ENCODE assay signal across 8 cellular contexts in the genomic region with DNA sequence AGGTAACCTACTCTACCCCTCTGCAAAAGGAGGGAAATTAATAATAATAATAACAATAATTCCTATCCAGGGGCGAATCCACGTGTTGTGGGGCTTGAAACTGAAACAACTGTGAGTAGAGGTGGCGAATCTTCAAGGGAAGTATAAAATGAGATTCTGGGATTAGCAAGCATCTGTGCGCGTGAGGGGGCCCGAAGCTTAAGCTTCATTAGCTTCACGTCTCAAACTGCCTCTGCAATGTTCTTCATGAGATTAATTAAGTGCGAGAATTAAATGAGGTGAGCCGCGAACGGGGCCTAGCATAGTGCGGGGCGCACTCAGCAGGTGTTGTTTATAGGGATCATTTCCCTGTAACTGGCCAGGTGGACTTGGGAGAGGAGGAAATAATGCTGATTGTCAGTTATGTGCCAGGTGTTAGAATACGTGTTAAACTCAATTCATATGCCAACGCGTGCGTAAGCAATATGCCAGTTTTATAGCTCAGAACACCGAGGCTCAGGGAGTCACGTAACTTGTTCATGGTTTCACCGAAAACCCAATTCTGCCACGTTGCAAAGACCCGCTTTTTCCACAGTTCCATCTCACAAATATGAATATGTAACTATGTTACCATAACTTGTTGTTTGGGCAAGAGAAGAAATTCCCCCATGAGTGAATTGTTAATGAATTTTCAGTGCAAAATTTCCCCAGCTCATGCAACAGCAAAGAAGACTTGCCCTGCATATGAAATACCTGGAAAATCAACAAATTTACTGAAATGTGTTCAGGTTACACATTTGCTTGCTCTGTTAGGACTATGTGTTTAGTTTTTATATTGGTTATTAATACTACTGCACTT. TPM values are rescaled to one million over a fixed set of nuclear protein-coding genes. Genes with fewer than 3 reads are reported as not detected.
DNase-seq lines count a peak whose midpoint lies in the region; ATAC-seq and TF ChIP-seq lines count a peak whose summit lies in the region.

No MANE protein-coding gene starts in this region.

- H2AK5ac ChIP-seq in H9 (ENCODE audit: insufficient read length, low read length), result no peak overlapping the region

- no peak overlapping the region for H3K9ac ChIP-seq in H9 (ENCODE audit: extremely low read depth, insufficient read length, low read length)

- H3K9me3 ChIP-seq in H9 (ENCODE audit: control insufficient read depth, low read depth, low read length) (no peaks in the 10 kb centered on the region), T-helper 17 cell (ENCODE audit: control insufficient read depth, low read length, poor library complexity, severe bottlenecking) (no peaks in the 10 kb centered on the region), sigmoid colon (no peaks in the 10 kb centered on the region)

- no peak overlapping the region for H3T11ph ChIP-seq in H9 (ENCODE audit: low read length)

- BruUV-seq in Calu3 (replicated peaks; lab: Mats Ljungman, UMichigan), result TSS peak; percentile 41

- H3K56ac ChIP-seq in H9 (ENCODE audit: insufficient read length, low read depth, low read length), result no peak overlapping the region

- no peak overlapping the region for H2BK5ac ChIP-seq in H9 (ENCODE audit: insufficient read length, low read length)

- H3K14ac ChIP-seq in H9 (ENCODE audit: insufficient read depth, low read length), result no peak overlapping the region

- WGBS in H9 (ENCODE audit: extremely low coverage, insufficient read length, low lambda C conversion rate), result no CpG with 5 or more reads among the region's 22 CpGs
- WGBS in sigmoid colon, 2 donors, result 5 to 25% methylated on average over 22 of the region's 22 CpGs

- peaks cover 31% of the 10 kb centered on the region for H3K27me3 ChIP-seq in H9 (ENCODE audit: insufficient read depth, low read length)
- H3K27me3 ChIP-seq in sigmoid colon, result peaks cover 4 to 49% (median 34%) of the 10 kb centered on the region in 3 donors

- H2BK12ac ChIP-seq in H9 (ENCODE audit: insufficient read length, low read depth, low read length), result no peak overlapping the region

- no peak for TF ChIP-seq EP300 in sigmoid colon (IDR thresholded peaks at IDR 0.05)

- H4K5ac ChIP-seq in H9 (ENCODE audit: insufficient read length, low read depth, low read length), result no peak overlapping the region

- peaks cover 14% of the 10 kb centered on the region for H3K23me2 ChIP-seq in H9 (ENCODE audit: insufficient read length, low read depth, low read length, poor library complexity, severe bottlenecking)

- CTCF ChIA-PET in Calu3 (lab: Charles Lee), result no interaction called here

- H2BK120ac ChIP-seq in H9 (ENCODE audit: low read depth, low read length, poor library complexity, severe bottlenecking), result no peak overlapping the region

- H3K4me2 ChIP-seq in H9 (ENCODE audit: insufficient read depth, insufficient read length, low read length), result peak overlapping the region; percentile 81

- H3K79me1 ChIP-seq in H9 (ENCODE audit: insufficient read depth, low read depth, low read length, poor library complexity, severe bottlenecking), result no peaks in the 10 kb centered on the region

- H3K4me3 ChIP-seq in fibroblast of pulmonary artery (replicated peaks; ENCODE audit: low read depth, low read length) (peak overlapping the region; percentile 55), sigmoid colon (peak overlapping the region; percentile 46 to 86 (median 62))

- DNase-seq in Calu3, result no peak
- no peak for DNase-seq in H9
- DNase-seq in T-helper 17 cell, result no peak
- DNase-seq in fibroblast of pulmonary artery (ENCODE audit: low read depth), result no peak
- no peak for DNase-seq in sigmoid colon
- DNase-seq in NCI-H1694 (lab: John Stamatoyannopoulos, UW), result no peak
- no peak for DNase-seq in H4 (ENCODE audit: low spot score)

- TF ChIP-seq POLR2A in sigmoid colon (IDR thresholded peaks at IDR 0.05), result peak in 1 of 2 donors; percentile 64

- H3K27ac ChIP-seq in H9 (ENCODE audit: insufficient read length, low read depth, low read length) (no peak overlapping the region), sigmoid colon (peak overlapping the region in 1 of 4 donors; percentile 67)

- H2BK15ac ChIP-seq in H9 (ENCODE audit: low read depth, low read length), result no peak overlapping the region

- H3K9me3 Mint-ChIP-seq in Calu3 (ENCODE audit: low read depth, unreplicated experiment), result no peaks in the 10 kb centered on the region
- no peaks in the 10 kb centered on the region for H3K9me3 Mint-ChIP-seq in H9

- no peak overlapping the region for H2AFZ ChIP-seq in H9 (ENCODE audit: low read length)

- ATAC-seq in T-helper 17 cell (no peak), HG03571 (IDR thresholded peaks at IDR 0.05; ENCODE audit: unreplicated experiment) (no peak)

- H3K36me3 Mint-ChIP-seq in Calu3 (ENCODE audit: insufficient read depth, unreplicated experiment), result peaks cover 15% of the 10 kb centered on the region
- H3K36me3 Mint-ChIP-seq in H9 (ENCODE audit: insufficient read depth in 1 of 3, low read depth in 3 of 3), result no peaks in the 10 kb centered on the region; a peak in 1 of 7 replicates
- no peaks in the 10 kb centered on the region for H3K36me3 Mint-ChIP-seq in T-helper 17 cell (ENCODE audit: low read depth)

- H3K4me3 Mint-ChIP-seq in Calu3 (ENCODE audit: low read depth, unreplicated experiment), result peak overlapping the region; percentile 82
- H3K4me3 Mint-ChIP-seq in H9, result peak overlapping the region; percentile 63 to 80
- H3K4me3 Mint-ChIP-seq in T-helper 17 cell, result peak overlapping the region; percentile 92

- H3K4me1 Mint-ChIP-seq in Calu3 (ENCODE audit: low read depth, unreplicated experiment) (peaks cover 8% of the 10 kb centered on the region), H9 (peaks cover 31 to 35% of the 10 kb centered on the region in 2 experiments), T-helper 17 cell (peaks cover 22% of the 10 kb centered on the region)

- H2BK20ac ChIP-seq in H9 (ENCODE audit: low read depth, low read length, poor library complexity, severe bottlenecking), result no peak overlapping the region

- intact Hi-C loops in Calu3 (cut with micrococcal nuclease; ENCODE audit: unreplicated experiment), result no loop called here
- intact Hi-C loops in sigmoid colon (cut with DNase I), result no loop called here

- H4K91ac ChIP-seq in H9 (ENCODE audit: insufficient read length, low read depth, low read length), result no peak overlapping the region

- H3K18ac ChIP-seq in H9 (ENCODE audit: insufficient read length, low read depth, low read length), result no peak overlapping the region

- no peaks in the 10 kb centered on the region for H3K79me2 ChIP-seq in H9 (ENCODE audit: insufficient read depth, low read length)

- H3K4me1 ChIP-seq in H9 (ENCODE audit: insufficient read depth, low read length), result peaks cover 4% of the 10 kb centered on the region; the same call in 1 of the 2 replicates
- peaks cover 0 to 23% (median 17%) of the 10 kb centered on the region in 4 donors for H3K4me1 ChIP-seq in sigmoid colon

- H3K27me3 Mint-ChIP-seq in Calu3 (ENCODE audit: unreplicated experiment) (peaks cover 27% of the 10 kb centered on the region), H9 (ENCODE audit: low read depth) (peaks cover 88% of the 10 kb centered on the region), T-helper 17 cell (no peaks in the 10 kb centered on the region)

- no peaks in the 10 kb centered on the region for H4K20me1 ChIP-seq in H9 (ENCODE audit: control insufficient read depth, insufficient read depth, insufficient read length)

- no peak overlapping the region for H4K8ac ChIP-seq in H9 (replicated peaks; ENCODE audit: insufficient read length, low read depth, low read length)

- no peak for TF ChIP-seq CTCF in Calu3 (IDR thresholded peaks at IDR 0.05; ENCODE audit: unreplicated experiment)
- no peak for TF ChIP-seq CTCF in H9 (conservative IDR thresholded peaks at IDR 0.05)
- TF ChIP-seq CTCF in fibroblast of pulmonary artery (IDR thresholded peaks at IDR 0.05; ENCODE audit: low read length, missing control alignments), result no peak
- TF ChIP-seq CTCF in sigmoid colon (IDR thresholded peaks at IDR 0.05), result no peak

- H3K36me3 ChIP-seq in sigmoid colon, result no peaks in the 10 kb centered on the region

- no peak overlapping the region for H3K4ac ChIP-seq in H9 (ENCODE audit: low read depth, low read length)

- H3K27ac Mint-ChIP-seq in Calu3 (ENCODE audit: unreplicated experiment), result no peak overlapping the region
- no peak overlapping the region for H3K27ac Mint-ChIP-seq in H9
- peak overlapping the region; percentile 94 for H3K27ac Mint-ChIP-seq in T-helper 17 cell

- no peak overlapping the region for H3K23ac ChIP-seq in H9 (ENCODE audit: insufficient read length, low read depth, low read length)

RNA-seq across cellular contexts. Expression of a gene that starts 30.3 kb away (rescaled TPM):
- total RNA-seq in Calu3 (2022) (104 and 113 TPM in 2 replicates), H9 (2021) (145 and 149 TPM in 2 replicates), T-helper 17 cell (100 to 1,000 TPM; 143 to 175 TPM), sigmoid colon (100 to 1,000 TPM; 110 to 200 (median 171) TPM)
- 100 to 1,000 TPM; 300 to 370 (median 302) TPM for polyA plus RNA-seq in sigmoid colon
- total RNA-seq in H4 (2014; rRNA removed; shearing (Covaris generic)), result 108 and 155 TPM in 2 replicates

RNA-seq across cellular contexts. Expression of a gene that starts 57.0 kb away (rescaled TPM):
- 9.8 and 10.7 TPM in 2 replicates for total RNA-seq in Calu3 (2022)
- total RNA-seq in H9 (2021), result 1.6 and 1.9 TPM in 2 replicates
- total RNA-seq in T-helper 17 cell, result 1 to 10 TPM; 3.3 to 6.3 TPM
- 10 to 100 TPM in 3 of 4 donors, 1 to 10 TPM in 1; 9.8 to 31.3 (median 13.2) TPM for total RNA-seq in sigmoid colon
- 10 to 100 TPM; 12.7 to 16.2 (median 14.4) TPM for polyA plus RNA-seq in sigmoid colon
- 9.8 and 18.5 TPM in 2 replicates for total RNA-seq in H4 (2014; rRNA removed; shearing (Covaris generic))
